16 cellular contexts compared by ENCODE assay signal in genomic region chr1:114075082-114075481, GRCh38.
A peak's percentile ranks its signal among the peaks of the same experiment; 100 is the strongest.
DNase-seq lines count a peak whose midpoint lies in the region; ATAC-seq and TF ChIP-seq lines count a peak whose summit lies in the region.
"Had no signal": no experiment of that assay in that cellular context is flagged by ENCODE, and none has a peak within 500 bp of the region (broad histone marks: within the 10 kb centered on the region; RNA-seq: fewer than 3 reads in every experiment).

No MANE protein-coding gene starts in this region.

- H3K27ac Mint-ChIP-seq in WTC11, result peak overlapping the region; percentile 95
- H3K27ac Mint-ChIP-seq: CD4-positive, alpha-beta T cell had no signal

- H3K4me3 ChIP-seq in HEK293 (ENCODE audit: low read depth, low read length) (no peak overlapping the region), left lung (no peak overlapping the region)
- H3K4me3 ChIP-seq: Peyer's patch had no signal

- H3K4me1 ChIP-seq in HEK293 (ENCODE audit: control insufficient read depth, insufficient read depth, low read length), result peaks cover 13% of the 10 kb centered on the region
- H3K4me1 ChIP-seq in left lung, result no peaks in the 10 kb centered on the region
- H3K4me1 ChIP-seq: BE2C, Peyer's patch had no signal

- H3K4me3 Mint-ChIP-seq in WTC11, result 0 out of 2 replicates have a peak overlapping the region, but pooled peaks have one; percentile 16
- H3K4me3 Mint-ChIP-seq: CD4-positive, alpha-beta T cell had no signal

- H3K27ac ChIP-seq in HEK293 (ENCODE audit: extremely low read depth, low read depth, low read length) (peak overlapping the region; percentile 55), left lung (no peak overlapping the region)
- H3K27ac ChIP-seq: Peyer's patch had no signal

- no peak for TF ChIP-seq CTCF in HEK293 (tag by site-specific recombination; IDR thresholded peaks at IDR 0.05)
- no peak for TF ChIP-seq CTCF in WTC11 (IDR thresholded peaks at IDR 0.05)
- no peak for TF ChIP-seq CTCF in left lung (IDR thresholded peaks at IDR 0.05)

- H3K36me3 ChIP-seq in HEK293 (ENCODE audit: control insufficient read depth in 2 of 2, insufficient read depth in 1 of 2, low read length in 2 of 2) (no peaks in the 10 kb centered on the region), left lung (no peaks in the 10 kb centered on the region)
- H3K36me3 ChIP-seq: BE2C, Peyer's patch had no signal

- H3K4me1 Mint-ChIP-seq in WTC11, result peaks cover 63% of the 10 kb centered on the region

- intact Hi-C loops in left lung (cut with DNase I), result no loop called here

- DNase-seq in NCI-H187 (lab: John Stamatoyannopoulos, UW) (peak; percentile 21 to 23), NCI-H187 treated with DMSO at 0.1 percent for 48 hours (lab: John Stamatoyannopoulos, UW) (no peak), WTC11 (ENCODE audit: low spot score) (no peak), left lung (no peak), NCI-H2171 (lab: John Stamatoyannopoulos, UW) (no peak)
- DNase-seq in NK-92 treated with Interleukin-12 subunit alpha and Interleukin-12 subunit beta, amount 100 ng/mL, for 24 hours (lab: John Stamatoyannopoulos, UW), result no peak
- DNase-seq: 8988T; BE2C; CD4-positive, alpha-beta T cell; IMR-90; NCI-H2081; NCI-H345; Peyer's patch had no signal

- H3K36me3 Mint-ChIP-seq in WTC11, result peaks cover 38% of the 10 kb centered on the region

- CTCF ChIA-PET in HEK293 (lab: Yijun Ruan, JAX) (interaction anchor here (0.6 to 0.9 kb wide), 3 partner anchors 42 to 96 kb away, joined by 3 to 5 read pairs (median 3); partner anchors contain the start of gene OLFML3), WTC11 (lab: Charles Lee) (interaction anchor here (0.9 to 1.9 kb wide), 4 partner anchors 13 to 96 kb away, joined by 3 to 6 read pairs (median 4); partner anchors contain the start of gene OLFML3)

- ATAC-seq in WTC11 (0 out of 2 replicates have a peak, but pooled peaks have one; percentile 6), left lung (peak; percentile 43), GM19452 (IDR thresholded peaks at IDR 0.05; ENCODE audit: unreplicated experiment) (no peak)
- ATAC-seq: Right ventricle myocardium inferior had no signal

- H3K9me3 ChIP-seq in HEK293 (ENCODE audit: control insufficient read depth, insufficient read depth, low read depth, low read length) (0 out of 2 replicates have a peak, but pooled peaks cover 3% of the 10 kb centered on the region), left lung (peaks cover 0 to 22% of the 10 kb centered on the region in 2 donors)
- H3K9me3 ChIP-seq: BE2C had no signal

- peaks cover 40% of the 10 kb centered on the region for H3K9me3 Mint-ChIP-seq in WTC11

- POLR2A ChIA-PET in HEK293 (lab: Yijun Ruan, JAX) (no interaction called here), WTC11 (lab: Charles Lee) (interaction anchor here (1.7 kb wide), 1 partner anchor 14 kb away, joined by 4 read pairs; no protein-coding TSS in a partner anchor)

- no peaks in the 10 kb centered on the region for H3K27me3 ChIP-seq in left lung
- H3K27me3 ChIP-seq: Peyer's patch had no signal

- H3K27me3 Mint-ChIP-seq in WTC11 (ENCODE audit: low read depth), result peaks cover 11% of the 10 kb centered on the region
- H3K27me3 Mint-ChIP-seq: CD4-positive, alpha-beta T cell had no signal

TF ChIP-seq in HEK293, 187 proteins besides CTCF, POLR2A, EP300 and RAD21:
- peak; percentile 99 for TF ChIP-seq EGR2 (tag by site-specific recombination; IDR thresholded peaks at IDR 0.05; ENCODE audit: low read depth)
- TF ChIP-seq ZEB2 (tag by site-specific recombination; IDR thresholded peaks at IDR 0.05), result no peak
- TF ChIP-seq ZFHX2 (tag by site-specific recombination; conservative IDR thresholded peaks at IDR 0.05), result peak; percentile 99
TF ChIP-seq in HEK293: peak in this region for 2.

TF ChIP-seq in WTC11, 78 proteins besides CTCF, POLR2A, EP300 and RAD21:
- TF ChIP-seq ZMAT4 (CRISPR knock-in tag; IDR thresholded peaks at IDR 0.05), result no peak
- TF ChIP-seq TP53 (CRISPR knock-in tag; IDR thresholded peaks at IDR 0.05), result peak; percentile 11; the same call in 1 of the 2 replicates

Comparison
In these comparisons a context has a peak if more than half of its experiments do, and no peak if none do; other contexts are left out.
1. DNase-seq: peak in NCI-H187 (2 of 2); none in NCI-H187 treated with DMSO at 0.1 percent for 48 hours (single experiment), WTC11 (single experiment), left lung (0 of 2), NK-92 treated with Interleukin-12 subunit alpha and Interleukin-12 subunit beta, amount 100 ng/mL, for 24 hours (single experiment) and NCI-H2171 (single experiment).